Comparison of ENCODE assay signal across 1 cellular context in genomic region chr21:36815284-36815683, GRCh38.
TF ChIP-seq lines count a peak whose summit lies in the region.

No MANE protein-coding gene starts in this region.

TF ChIP-seq in K562, 482 proteins besides CTCF, POLR2A, EP300 and RAD21 (continued from another document):
- TF ChIP-seq NKRF (IDR thresholded peaks at IDR 0.05; ENCODE audit: borderline replicate concordance) (no peak), MAFK (IDR thresholded peaks at IDR 0.05; ENCODE audit: low read length) (peak; percentile 79), GTF2A2 (tag; IDR thresholded peaks at IDR 0.05) (no peak), MAFF (IDR thresholded peaks at IDR 0.05; ENCODE audit: low read length) (peak; percentile 74)
